Comparison of ENCODE assay signal across 8 cellular contexts in genomic region chr6:87155920-87156600, GRCh38. TPM values are rescaled to one million over a fixed set of nuclear protein-coding genes. Genes with fewer than 3 reads are reported as not detected.
DNase-seq lines count a peak whose midpoint lies in the region; ATAC-seq and TF ChIP-seq lines count a peak whose summit lies in the region.

No MANE protein-coding gene starts in this region.

- H3K27ac Mint-ChIP-seq in stimulated activated memory B cell treated with anti-CD40 and anti-IgM and Interleukin-4, amounts not matched to agents 10 μg/mL and 1 μg/mL and 100 μg/mL, for 72 hours, result peak overlapping the region; percentile 94

- peak overlapping the region; percentile 78 for H3K9ac ChIP-seq in mucosa of stomach (ENCODE audit: low read length)

- no peaks in the 10 kb centered on the region for H3K9me3 Mint-ChIP-seq in stimulated activated memory B cell treated with anti-CD40 and anti-IgM and Interleukin-4, amounts not matched to agents 10 μg/mL and 1 μg/mL and 100 μg/mL, for 72 hours

- peaks cover 10% of the 10 kb centered on the region for H3K4me1 ChIP-seq in mucosa of stomach (ENCODE audit: control insufficient read depth, insufficient read depth, low read length)

- peaks cover 47% of the 10 kb centered on the region for H3K4me1 Mint-ChIP-seq in stimulated activated memory B cell treated with anti-CD40 and anti-IgM and Interleukin-4, amounts not matched to agents 10 μg/mL and 1 μg/mL and 100 μg/mL, for 72 hours

- H3K4me3 Mint-ChIP-seq in stimulated activated memory B cell treated with anti-CD40 and anti-IgM and Interleukin-4, amounts not matched to agents 10 μg/mL and 1 μg/mL and 100 μg/mL, for 72 hours, result peak overlapping the region; percentile 81

- H3K36me3 ChIP-seq in H7 (replicated peaks; ENCODE audit: control insufficient read depth, insufficient read depth, low read length), result no peaks in the 10 kb centered on the region
- no peaks in the 10 kb centered on the region for H3K36me3 ChIP-seq in mucosa of stomach (ENCODE audit: control insufficient read depth, insufficient read depth, low read length)

- peak; percentile 0 for ATAC-seq in stimulated activated memory B cell treated with anti-CD40 and anti-IgM and Interleukin-4, amounts not matched to agents 10 μg/mL and 1 μg/mL and 100 μg/mL, for 72 hours
- ATAC-seq in HG03135 (IDR thresholded peaks at IDR 0.05; ENCODE audit: unreplicated experiment), result no peak

- DNase-seq in EL (peak; percentile 72), H7 (peak; percentile 73), NCI-H510A (lab: John Stamatoyannopoulos, UW) (peak; percentile 27), erythroblast (lab: John Stamatoyannopoulos, UW) (peak; percentile 64 to 68)
- DNase-seq in activated CD8-positive, alpha-beta memory T cell treated with anti-CD3 and anti-CD28 coated beads, Interleukin-2, amount 50 U/mL, for 24 hours (ENCODE audit: extremely low read depth), result peak; percentile 20

- H3K4me3 ChIP-seq in H7 (ENCODE audit: insufficient read depth, low read depth, low read length) (peak overlapping the region; percentile 90), mucosa of stomach (ENCODE audit: low read length) (peak overlapping the region; percentile 49)

- no peaks in the 10 kb centered on the region for H3K9me3 ChIP-seq in mucosa of stomach (ENCODE audit: control insufficient read depth, low read length)

- H3K27me3 Mint-ChIP-seq in stimulated activated memory B cell treated with anti-CD40 and anti-IgM and Interleukin-4, amounts not matched to agents 10 μg/mL and 1 μg/mL and 100 μg/mL, for 72 hours, result no peaks in the 10 kb centered on the region

- peaks cover 19% of the 10 kb centered on the region for H3K27me3 ChIP-seq in H7 (ENCODE audit: control insufficient read depth, insufficient read depth, low read length)
- no peaks in the 10 kb centered on the region for H3K27me3 ChIP-seq in mucosa of stomach (ENCODE audit: control insufficient read depth, insufficient read depth, low read length)

- H3K36me3 Mint-ChIP-seq in stimulated activated memory B cell treated with anti-CD40 and anti-IgM and Interleukin-4, amounts not matched to agents 10 μg/mL and 1 μg/mL and 100 μg/mL, for 72 hours, result peaks cover 5% of the 10 kb centered on the region

- TF ChIP-seq POLR2A in erythroblast (IDR thresholded peaks at IDR 0.05; ENCODE audit: low read length), result no peak

RNA-seq across cellular contexts. Expression of gene ZNF292, which starts 0.7 kb away (rescaled TPM):
- 7.6 and 12.6 TPM in 2 replicates for total RNA-seq in H7 (2014; rRNA removed; shearing (Covaris generic))

Comparison
In these comparisons a context has a peak if more than half of its experiments do, and no peak if none do; other contexts are left out.
1. DNase-seq: peak in every context shown above with its lines; median percentile 73 in H7; 72 in EL; 66 in erythroblast; 27 in NCI-H510A; 20 in activated CD8-positive, alpha-beta memory T cell treated with anti-CD3 and anti-CD28 coated beads, Interleukin-2, amount 50 U/mL, for 24 hours.